ENCODE assay signal across 20 cellular contexts in genomic region chr17:60387666-60388065, GRCh38. TPM values are rescaled to one million over a fixed set of nuclear protein-coding genes. Genes with fewer than 3 reads are reported as not detected.
DNase-seq lines count a peak whose midpoint lies in the region; ATAC-seq, FAIRE-seq and TF ChIP-seq lines count a peak whose summit lies in the region.
"Had no signal": no experiment of that assay in that cellular context is flagged by ENCODE, and none has a peak within 500 bp of the region (broad histone marks: within the 10 kb centered on the region; RNA-seq: fewer than 3 reads in every experiment).

No MANE protein-coding gene starts in this region.

- TF ChIP-seq RAD21 in H1 (IDR thresholded peaks at IDR 0.05 in 1 of 2, conservative IDR thresholded peaks at IDR 0.05 in 1 of 2; ENCODE audit: low read depth in 2 of 2, low read length in 2 of 2) (no peak), neural cell (conservative IDR thresholded peaks at IDR 0.05) (no peak)

- ATAC-seq in omental fat pad (ENCODE audit: low FRiP score): no peak

- H4K8ac ChIP-seq in H9 (replicated peaks; ENCODE audit: insufficient read length, low read depth, low read length): no peak overlapping the region
- no peak overlapping the region for H4K8ac ChIP-seq in H1 (ENCODE audit: extremely low read depth, insufficient read depth, low read length)

- H2BK5ac ChIP-seq in H9 (ENCODE audit: insufficient read length, low read length) (no peak overlapping the region), H1 (ENCODE audit: low read depth, low read length) (no peak overlapping the region)

- peaks cover 71 to 73% of the 10 kb centered on the region in 2 experiments for H3K4me1 Mint-ChIP-seq in H9

- no peak overlapping the region for H3K56ac ChIP-seq in H9 (ENCODE audit: insufficient read length, low read depth, low read length)
- H3K56ac ChIP-seq in H1 (replicated peaks; ENCODE audit: insufficient read length, low read depth, low read length): no peak overlapping the region

- H4K20me1 ChIP-seq in H9 (ENCODE audit: control insufficient read depth, insufficient read depth, insufficient read length): no peaks in the 10 kb centered on the region
- H4K20me1 ChIP-seq in Karpas-422 (ENCODE audit: insufficient read depth, low read depth, low read length): no peaks in the 10 kb centered on the region
- H4K20me1 ChIP-seq in H1 (replicated peaks in 1 of 2; ENCODE audit: control insufficient read depth in 1 of 2, insufficient read depth in 2 of 2, low read length in 2 of 2): no peaks in the 10 kb centered on the region
- no peaks in the 10 kb centered on the region for H4K20me1 ChIP-seq in neural cell (ENCODE audit: insufficient read depth)

- no peaks in the 10 kb centered on the region for H3K79me1 ChIP-seq in H9 (ENCODE audit: insufficient read depth, low read depth, low read length, poor library complexity, severe bottlenecking)
- H3K79me1 ChIP-seq in H1 (ENCODE audit: low read depth, low read length): no peaks in the 10 kb centered on the region

- no CpG with 5 or more reads among the region's 3 CpGs for WGBS in H9 (ENCODE audit: extremely low coverage, insufficient read length, low lambda C conversion rate)
- WGBS in H1 (ENCODE audit: extremely low coverage in 1 of 2, insufficient coverage in 1 of 2, insufficient read length in 1 of 2, insufficient replicate concordance in 2 of 2, low coverage in 1 of 2, low lambda C conversion rate in 2 of 2, missing lambda C conversion rate in 1 of 2), 2 experiments: 74% methylated on average over 3 of the region's 3 CpGs; no CpG with 5 or more reads in 1 of the 2 experiments

- no peak for DNase-seq in H9
- DNase-seq in Karpas-422: no peak
- no peak for DNase-seq in H1 (ENCODE audit: low read depth in 1 of 2, low spot score in 2 of 2)
- no peak for DNase-seq in NK-92 (lab: John Stamatoyannopoulos, UW; ENCODE audit: unreplicated experiment)
- no peak for DNase-seq in omental fat pad (ENCODE audit: low spot score)
- no peak for DNase-seq in foreskin fibroblast
- DNase-seq: COR-L47, DMS153, EL, HCEC 1CT, NCI-H1417, NCI-H2029, NCI-H510A, NCI-H774, PC-9, SJCRH30 had no signal

- H3K23ac ChIP-seq in H9 (ENCODE audit: insufficient read length, low read depth, low read length): no peak overlapping the region
- H3K23ac ChIP-seq in H1 (ENCODE audit: insufficient read length): no peak overlapping the region

- H3K9me2 ChIP-seq in Karpas-422 (replicated peaks; ENCODE audit: insufficient read depth, low read length) (no peaks in the 10 kb centered on the region), neural cell (ENCODE audit: insufficient read depth, low read length) (no peaks in the 10 kb centered on the region)

- no peaks in the 10 kb centered on the region for H3K27me3 Mint-ChIP-seq in H9 (ENCODE audit: low read depth)

- H4K91ac ChIP-seq in H9 (ENCODE audit: insufficient read length, low read depth, low read length) (no peak overlapping the region), H1 (replicated peaks; ENCODE audit: insufficient read length, low read length) (no peak overlapping the region)

- H3K9me3 ChIP-seq in H9 (ENCODE audit: control insufficient read depth, low read depth, low read length): no peaks in the 10 kb centered on the region
- no peaks in the 10 kb centered on the region for H3K9me3 ChIP-seq in Karpas-422 (ENCODE audit: low read length)
- H3K9me3 ChIP-seq in H1 (ENCODE audit: insufficient read depth in 2 of 2, low read depth in 1 of 2, low read length in 1 of 2): no peaks in the 10 kb centered on the region
- no peaks in the 10 kb centered on the region for H3K9me3 ChIP-seq in neural cell (ENCODE audit: low read length)
- H3K9me3 ChIP-seq: SJCRH30 had no signal

- H3K9ac ChIP-seq in H9 (ENCODE audit: extremely low read depth, insufficient read length, low read length) (no peak overlapping the region), Karpas-422 (ENCODE audit: low read length) (no peak overlapping the region), H1 (replicated peaks in 1 of 4; ENCODE audit: extremely low read depth in 1 of 4, low read depth in 3 of 4, low read length in 3 of 4) (no peak overlapping the region), neural cell (ENCODE audit: low read length) (no peak overlapping the region)

- no peak overlapping the region for H2AK5ac ChIP-seq in H9 (ENCODE audit: insufficient read length, low read length)
- H2AK5ac ChIP-seq in H1 (ENCODE audit: low read depth, low read length): no peak overlapping the region

- H3F3A ChIP-seq in neural cell (ENCODE audit: insufficient read depth, low read length, poor library complexity, severe bottlenecking): peaks cover 6% of the 10 kb centered on the region

- H2AFZ ChIP-seq in H9 (ENCODE audit: low read length) (no peak overlapping the region), Karpas-422 (ENCODE audit: low read length) (no peak overlapping the region), H1 (ENCODE audit: low read length) (no peak overlapping the region), neural cell (ENCODE audit: low read depth, low read length) (no peak overlapping the region)
- H2AFZ ChIP-seq: PC-9 had no signal

- no peak overlapping the region for H3T11ph ChIP-seq in H9 (ENCODE audit: low read length)

- H3K9me3 Mint-ChIP-seq in H9: no peaks in the 10 kb centered on the region

- CTCF ChIA-PET in H1 (lab: Charles Lee; ENCODE audit: partially characterized antibody): no interaction called here

- H3K27ac ChIP-seq in H9 (ENCODE audit: insufficient read length, low read depth, low read length) (no peak overlapping the region), Karpas-422 (ENCODE audit: low read length) (no peak overlapping the region), H1 (ENCODE audit: low read depth, low read length) (no peak overlapping the region), neural cell (ENCODE audit: low read length) (no peak overlapping the region)
- H3K27ac ChIP-seq: PC-9, SJCRH30 had no signal

- H3K36me3 ChIP-seq in Karpas-422 (ENCODE audit: insufficient read depth, low read length) (no peaks in the 10 kb centered on the region), H1 (ENCODE audit: control insufficient read depth in 2 of 4, insufficient read depth in 4 of 4, low read length in 3 of 4) (no peaks in the 10 kb centered on the region; a peak in 1 of 8 replicates), neural cell (ENCODE audit: insufficient read depth, low read length) (no peaks in the 10 kb centered on the region)
- H3K36me3 ChIP-seq: SJCRH30 had no signal

- H4K5ac ChIP-seq in H9 (ENCODE audit: insufficient read length, low read depth, low read length) (no peak overlapping the region), H1 (ENCODE audit: insufficient read length, low read depth, low read length) (no peak overlapping the region)

- H3K36me3 Mint-ChIP-seq in H9 (ENCODE audit: insufficient read depth in 1 of 3, low read depth in 3 of 3): no peaks in the 10 kb centered on the region; a peak in 1 of 7 replicates

- FAIRE-seq in H1 (lab: Jason Lieb, UNC): no peak
- FAIRE-seq: GM19239 had no signal

- no peaks in the 10 kb centered on the region for H3K27me3 ChIP-seq in H9 (ENCODE audit: insufficient read depth, low read length)
- H3K27me3 ChIP-seq in Karpas-422 (ENCODE audit: low read length): no peaks in the 10 kb centered on the region
- no peaks in the 10 kb centered on the region for H3K27me3 ChIP-seq in H1 (replicated peaks in 1 of 4; ENCODE audit: control insufficient read depth in 3 of 4, extremely low read depth in 1 of 4, insufficient read depth in 3 of 4, low read length in 3 of 4)
- no peaks in the 10 kb centered on the region for H3K27me3 ChIP-seq in neural cell (ENCODE audit: insufficient read depth, low read depth, low read length)
- H3K27me3 ChIP-seq: SJCRH30 had no signal

- H3K79me2 ChIP-seq in H9 (ENCODE audit: insufficient read depth, low read length): peaks cover 37% of the 10 kb centered on the region; the same call in 1 of the 2 replicates
- H3K79me2 ChIP-seq in Karpas-422 (ENCODE audit: low read length): peaks cover 88% of the 10 kb centered on the region
- H3K79me2 ChIP-seq in H1 (ENCODE audit: control insufficient read depth in 1 of 2, insufficient read depth in 2 of 2, low read length in 2 of 2): peaks cover 19 to 75% of the 10 kb centered on the region in 2 experiments
- peaks cover 56% of the 10 kb centered on the region for H3K79me2 ChIP-seq in neural cell (replicated peaks; ENCODE audit: insufficient read depth, low read length)

- H3K4me3 ChIP-seq in Karpas-422 (ENCODE audit: low read length): no peak overlapping the region
- peak overlapping the region in 1 of 4 experiments; percentile 49; a peak in 2 of 8 replicates for H3K4me3 ChIP-seq in H1 (ENCODE audit: extremely low read depth in 1 of 4, insufficient read depth in 2 of 4, low read depth in 3 of 4, low read length in 4 of 4)
- H3K4me3 ChIP-seq in neural cell (ENCODE audit: low read length): peak overlapping the region; percentile 87
- peak overlapping the region in 1 of 2 donors; percentile 2 for H3K4me3 ChIP-seq in foreskin fibroblast (ENCODE audit: low read depth in 1 of 2, low read length in 2 of 2)
- H3K4me3 ChIP-seq: PC-9, SJCRH30 had no signal

- H2BK12ac ChIP-seq in H9 (ENCODE audit: insufficient read length, low read depth, low read length): no peak overlapping the region
- no peak overlapping the region for H2BK12ac ChIP-seq in H1 (ENCODE audit: low read depth, low read length)

- H3K23me2 ChIP-seq in H9 (ENCODE audit: insufficient read length, low read depth, low read length, poor library complexity, severe bottlenecking) (peaks cover 6% of the 10 kb centered on the region), H1 (ENCODE audit: low read depth, low read length) (peaks cover 15% of the 10 kb centered on the region)

- H2BK120ac ChIP-seq in H9 (ENCODE audit: low read depth, low read length, poor library complexity, severe bottlenecking): no peak overlapping the region
- H2BK120ac ChIP-seq in H1 (replicated peaks; ENCODE audit: low read depth, low read length): no peak overlapping the region

- H3K27ac Mint-ChIP-seq in H9: peak overlapping the region in 1 of 3 experiments; percentile 88; a peak in 1 of 7 replicates

- H3K4me1 ChIP-seq in H9 (ENCODE audit: insufficient read depth, low read length) (peaks cover 12% of the 10 kb centered on the region), Karpas-422 (ENCODE audit: low read length) (peaks cover 41% of the 10 kb centered on the region), H1 (replicated peaks in 1 of 4; ENCODE audit: control insufficient read depth in 3 of 4, insufficient read depth in 4 of 4, low read length in 3 of 4) (peaks cover 9 to 30% (median 20%) of the 10 kb centered on the region in 4 experiments)

- H3K4ac ChIP-seq in H9 (ENCODE audit: low read depth, low read length) (no peak overlapping the region), H1 (replicated peaks; ENCODE audit: insufficient read length, low read depth, low read length) (no peak overlapping the region)

- POLR2A ChIA-PET in H1 (lab: Charles Lee; ENCODE audit: partially characterized antibody): no interaction called here

- H3K4me2 ChIP-seq in H9 (ENCODE audit: insufficient read depth, insufficient read length, low read length): no peak overlapping the region
- H3K4me2 ChIP-seq in Karpas-422 (ENCODE audit: low read depth, low read length, poor library complexity, severe bottlenecking): peak overlapping the region; percentile 70
- H3K4me2 ChIP-seq in H1 (ENCODE audit: insufficient read depth in 1 of 2, low read depth in 2 of 2, low read length in 2 of 2): peak overlapping the region; percentile 60 to 65; a peak in 2 of 4 replicates
- H3K4me2 ChIP-seq in neural cell (ENCODE audit: low read length): peak overlapping the region; percentile 15

- H3K14ac ChIP-seq in H9 (ENCODE audit: insufficient read depth, low read length) (no peak overlapping the region), H1 (ENCODE audit: insufficient read length) (no peak overlapping the region)

- no peak for TF ChIP-seq POLR2A in H1 (IDR thresholded peaks at IDR 0.05; ENCODE audit: control extremely low read depth in 1 of 2, low read depth in 2 of 2, low read length in 2 of 2)

- no peak for TF ChIP-seq EP300 in H1 (IDR thresholded peaks at IDR 0.05; ENCODE audit: borderline replicate concordance in 1 of 2, low read depth in 2 of 2, low read length in 2 of 2)
- no peak for TF ChIP-seq EP300 in neural cell (conservative IDR thresholded peaks at IDR 0.05; ENCODE audit: poor library complexity, severe bottlenecking)

- H2BK20ac ChIP-seq in H9 (ENCODE audit: low read depth, low read length, poor library complexity, severe bottlenecking): no peak overlapping the region
- H2BK20ac ChIP-seq in H1 (ENCODE audit: low read length): no peak overlapping the region

- peak overlapping the region; percentile 36 to 69 for H3K4me3 Mint-ChIP-seq in H9
- H3K4me3 Mint-ChIP-seq: CD14-positive monocyte had no signal

- H2BK15ac ChIP-seq in H9 (ENCODE audit: low read depth, low read length): no peak overlapping the region
- H2BK15ac ChIP-seq in H1 (ENCODE audit: low read length): no peak overlapping the region

- no peak overlapping the region for H3K18ac ChIP-seq in H9 (ENCODE audit: insufficient read length, low read depth, low read length)
- no peak overlapping the region for H3K18ac ChIP-seq in H1 (ENCODE audit: extremely low read depth, low read length)

- TF ChIP-seq CTCF in H9 (conservative IDR thresholded peaks at IDR 0.05): no peak
- no peak for TF ChIP-seq CTCF in H1 (IDR thresholded peaks at IDR 0.05; ENCODE audit: control extremely low read depth in 1 of 3, insufficient read depth in 1 of 3, low read depth in 1 of 3, low read length in 3 of 3)
- TF ChIP-seq CTCF in neural cell (IDR thresholded peaks at IDR 0.05; ENCODE audit: poor library complexity, severe bottlenecking): no peak
- no peak for TF ChIP-seq CTCF in omental fat pad (IDR thresholded peaks at IDR 0.05)
- no peak for TF ChIP-seq CTCF in foreskin fibroblast (IDR thresholded peaks at IDR 0.05; ENCODE audit: low read depth, low read length)

RNA-seq across cellular contexts. Expression of gene USP32, which starts 4.3 kb away (rescaled TPM):
- total RNA-seq in H9 (2021) (73.5 and 74.7 TPM in 2 replicates), omental fat pad (10 to 100 TPM; 53.3 to 91.6 (median 69.7) TPM)
- total RNA-seq in Karpas-422 (2014; rRNA removed; shearing (Covaris generic); ENCODE audit: low replicate concordance): 48.1 and 81.0 TPM in 2 replicates
- total RNA-seq in H1 (2021; fragmentation: NEBNext Ultra II Directional; extraction: Animal tissue kit (Norgen Biotek cat#: 25700)): 109 and 112 TPM in 2 replicates
- polyA plus RNA-seq in H1 (2011; rRNA removed) (22.3 and 29.6 TPM in 2 replicates), neural cell (25.7 and 27.7 TPM in 2 replicates)
- polyA plus RNA-seq in H1 (2011; cell fraction: cytosol; rRNA removed): 41.9 TPM
- polyA plus RNA-seq in H1 (2011; cell fraction: nucleus; rRNA removed): 32.1 TPM
- polyA plus RNA-seq in H1 (2012, experiment 1 of 2): 67.3 to 78.5 TPM (median 75.3 TPM) in 4 replicates
- 3.0 TPM for polyA plus RNA-seq in H1 (2012, experiment 2 of 2)
- polyA plus RNA-seq in H1 (2013, experiment 1 of 2): 47.6 TPM
- 47.9 TPM for polyA plus RNA-seq in H1 (2013, experiment 2 of 2)
- polyA minus RNA-seq in H1 (2011; rRNA and poly(A)+ RNA removed): 84.2 and 123 TPM in 2 replicates
- 74.0 TPM for polyA minus RNA-seq in H1 (2011; cell fraction: cytosol; rRNA and poly(A)+ RNA removed)
- polyA minus RNA-seq in H1 (2011; cell fraction: nucleus; rRNA and poly(A)+ RNA removed): 88.5 TPM
- 121 and 133 TPM in 2 replicates for polyA minus RNA-seq in neural cell

RNA-seq across cellular contexts. Expression of gene CHCT1, which starts 34.6 kb away (rescaled TPM):
- total RNA-seq in H9 (2021) (not detected in 2 replicates), omental fat pad (not detected)
- not detected in 2 replicates for total RNA-seq in Karpas-422 (2014; rRNA removed; shearing (Covaris generic); ENCODE audit: low replicate concordance)
- total RNA-seq in H1 (2021; fragmentation: NEBNext Ultra II Directional; extraction: Animal tissue kit (Norgen Biotek cat#: 25700)): not detected in 2 replicates
- polyA plus RNA-seq in H1 (2011; rRNA removed) (0.06 and 0.08 TPM in 2 replicates), neural cell (not detected in 2 replicates)
- polyA plus RNA-seq in H1 (2011; cell fraction: cytosol; rRNA removed): not detected
- polyA plus RNA-seq in H1 (2011; cell fraction: nucleus; rRNA removed): not detected
- not detected in 4 replicates for polyA plus RNA-seq in H1 (2012, experiment 1 of 2)
- polyA plus RNA-seq in H1 (2012, experiment 2 of 2): not detected
- polyA plus RNA-seq in H1 (2013, experiment 1 of 2): 0.16 TPM
- 0.07 TPM for polyA plus RNA-seq in H1 (2013, experiment 2 of 2)
- polyA minus RNA-seq in H1 (2011; rRNA and poly(A)+ RNA removed): not detected in 2 replicates
- not detected for polyA minus RNA-seq in H1 (2011; cell fraction: cytosol; rRNA and poly(A)+ RNA removed)
- not detected for polyA minus RNA-seq in H1 (2011; cell fraction: nucleus; rRNA and poly(A)+ RNA removed)
- not detected in 2 replicates for polyA minus RNA-seq in neural cell
- total RNA-seq: LHCN-M2, PC-9, SJCRH30 had no signal
- polyA plus RNA-seq: CD14-positive monocyte had no signal
